Comparison of ENCODE assay signal across 8 cellular contexts in the genomic region with DNA sequence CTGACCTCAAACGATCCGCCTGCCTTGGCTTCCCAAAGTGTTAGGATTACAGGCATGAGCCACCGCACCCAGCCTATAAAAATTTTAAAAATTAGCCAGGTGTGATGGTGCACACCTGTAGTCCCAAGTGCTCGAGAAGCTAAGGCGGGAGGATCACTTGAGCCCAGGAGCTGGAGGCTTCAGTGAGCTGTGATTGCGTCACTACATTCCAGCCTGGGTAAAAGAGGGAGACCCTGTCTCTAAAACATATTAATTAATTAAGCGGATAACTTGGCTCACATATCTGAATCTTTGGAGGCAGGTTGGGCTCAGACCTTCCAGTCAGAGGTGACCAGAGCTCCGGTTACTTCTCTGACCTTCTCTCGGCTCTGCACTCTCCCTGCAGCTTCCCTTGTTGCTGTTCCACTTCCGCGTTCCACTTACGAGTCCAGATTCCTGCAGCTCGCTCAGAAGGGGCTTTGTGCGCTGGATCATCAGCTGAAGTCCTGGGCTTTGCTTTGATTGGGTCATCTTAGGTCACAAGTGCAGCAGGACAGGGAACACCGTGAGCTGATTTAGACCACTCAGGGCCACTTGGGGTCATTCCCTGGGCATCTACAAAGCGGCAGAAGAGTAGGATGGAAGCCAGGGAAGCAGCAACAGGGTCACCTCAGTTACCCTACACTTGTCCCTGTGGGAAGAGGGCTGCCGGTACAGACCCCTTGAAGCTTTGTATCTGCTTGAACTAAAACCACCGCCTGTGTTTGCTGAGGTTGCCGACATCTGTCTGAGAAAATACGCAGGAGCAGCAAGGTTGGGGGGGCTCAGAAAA. TPM values are rescaled to one million over a fixed set of nuclear protein-coding genes. Genes with fewer than 3 reads are reported as not detected.
A peak's percentile ranks its signal among the peaks of the same experiment; 100 is the strongest.
DNase-seq lines count a peak whose midpoint lies in the region; ATAC-seq, FAIRE-seq and TF ChIP-seq lines count a peak whose summit lies in the region.

No MANE protein-coding gene starts in this region.

- H3K36me3 ChIP-seq in esophagus squamous epithelium (peaks cover 0 to 15% (median 0%) of the 10 kb centered on the region in 3 donors), pancreas (no peaks in the 10 kb centered on the region), prostate gland (no peaks in the 10 kb centered on the region)

- H3K9me3 ChIP-seq in esophagus squamous epithelium (no peaks in the 10 kb centered on the region), pancreas (no peaks in the 10 kb centered on the region), prostate gland (no peaks in the 10 kb centered on the region)

- H3K27ac ChIP-seq in esophagus squamous epithelium (peak overlapping the region in 3 of 4 donors; percentile 43 to 66 (median 52)), pancreas (peak overlapping the region; percentile 38 to 69 (median 62)), prostate gland (no peak overlapping the region)

- no peak for FAIRE-seq in RCC 7860 (lab: Jason Lieb, UNC)
- no peak for FAIRE-seq in pancreas (lab: Jason Lieb, UNC)

- ATAC-seq in pancreas (peak; percentile 5 to 43 (median 32)), HG03460 (IDR thresholded peaks at IDR 0.05; ENCODE audit: unreplicated experiment) (no peak), HG03025 (IDR thresholded peaks at IDR 0.05; ENCODE audit: low FRiP score, unreplicated experiment) (no peak)

- H3K4me3 ChIP-seq in esophagus squamous epithelium (peak overlapping the region in 2 of 4 donors; percentile 13 to 37), pancreas (peak overlapping the region in 2 of 4 donors; percentile 4 to 22), prostate gland (no peak overlapping the region)

- DNase-seq in DMS53 treated with DMSO at 0.1 percent for 48 hours (lab: John Stamatoyannopoulos, UW; ENCODE audit: unreplicated experiment) (peak; percentile 89), RCC 7860 (ENCODE audit: low spot score) (peak; percentile 69), esophagus squamous epithelium (lab: John Stamatoyannopoulos, UW) (no peak), pancreas (peak in 3 of 6 donors; percentile 61 to 67 (median 65)), NCI-H146 (lab: John Stamatoyannopoulos, UW) (no peak), prostate gland (ENCODE audit: low spot score) (no peak)

- TF ChIP-seq CTCF in esophagus squamous epithelium (IDR thresholded peaks at IDR 0.05), result no peak
- no peak for TF ChIP-seq CTCF in pancreas (IDR thresholded peaks at IDR 0.05)
- no peak for TF ChIP-seq CTCF in prostate gland (IDR thresholded peaks at IDR 0.05)

- 46 to 55% methylated on average over 15 to 16 of the region's 20 CpGs for WGBS in esophagus squamous epithelium, 2 donors
- WGBS in pancreas, 2 donors, result 22% methylated on average over 20 of the region's 20 CpGs
- WGBS in prostate gland, result 52% methylated on average over 20 of the region's 20 CpGs

- H3K4me1 ChIP-seq in esophagus squamous epithelium (peaks cover 7 to 70% (median 14%) of the 10 kb centered on the region in 3 donors), pancreas (peaks cover 0 to 12% (median 0%) of the 10 kb centered on the region in 3 donors), prostate gland (replicated peaks) (no peaks in the 10 kb centered on the region)

- H3K27me3 ChIP-seq in esophagus squamous epithelium (no peaks in the 10 kb centered on the region), pancreas (no peaks in the 10 kb centered on the region), prostate gland (replicated peaks; ENCODE audit: insufficient read depth) (no peaks in the 10 kb centered on the region)

- no peak for TF ChIP-seq POLR2A in esophagus squamous epithelium (IDR thresholded peaks at IDR 0.05)
- TF ChIP-seq POLR2A in prostate gland (IDR thresholded peaks at IDR 0.05), result no peak

- intact Hi-C loops in esophagus squamous epithelium (cut with DNase I), result no loop called here
- intact Hi-C loops in pancreas (cut with DNase I), result no loop called here
- intact Hi-C loops in prostate gland (cut with DNase I), result loop anchor here (5.0 kb wide), 1 partner anchor 35 kb away; the partner anchor contains the start of genes BUD31 and PDAP1

RNA-seq across cellular contexts. Expression of gene ARPC1B, which starts 2.0 kb away (rescaled TPM):
- total RNA-seq in esophagus squamous epithelium (100 to 1,000 TPM in 3 of 4 donors, 10 to 100 TPM in 1; 27.9 to 166 (median 128) TPM), pancreas (10 to 100 TPM; 14.4 to 70.4 (median 29.6) TPM), prostate gland (10 to 100 TPM; 85.4 to 86.5 TPM)
- 10 to 100 TPM; 50.3 to 59.6 TPM for polyA plus RNA-seq in pancreas

RNA-seq across cellular contexts. Expression of gene PDAP1, which starts 35.9 kb away (rescaled TPM):
- total RNA-seq in esophagus squamous epithelium (100 to 1,000 TPM in 2 of 4 donors, 10 to 100 TPM in 2; 79.2 to 120 (median 98.3) TPM), pancreas (10 to 100 TPM; 27.8 to 53.7 (median 38.2) TPM), prostate gland (100 to 1,000 TPM in 1 of 2 donors, 10 to 100 TPM in 1; 98.6 to 103 TPM)
- 10 to 100 TPM; 46.7 to 84.6 TPM for polyA plus RNA-seq in pancreas

RNA-seq across cellular contexts. Expression of gene BUD31, which starts 36.3 kb away (rescaled TPM):
- total RNA-seq in esophagus squamous epithelium (10 to 100 TPM; 46.9 to 59.1 (median 55.9) TPM), pancreas (10 to 100 TPM; 26.8 to 44.7 (median 28.9) TPM), prostate gland (10 to 100 TPM; 73.8 to 78.3 TPM)
- polyA plus RNA-seq in pancreas, result 10 to 100 TPM; 65.7 to 71.7 TPM

RNA-seq across cellular contexts. Expression of gene ARPC1A, which starts 46.8 kb away (rescaled TPM):
- 100 to 1,000 TPM; 114 to 155 (median 154) TPM for total RNA-seq in esophagus squamous epithelium
- total RNA-seq in pancreas, result 10 to 100 TPM; 32.8 to 80.5 (median 54.7) TPM
- polyA plus RNA-seq in pancreas, result 10 to 100 TPM; 65.2 to 90.9 TPM
- 100 to 1,000 TPM; 119 to 136 TPM for total RNA-seq in prostate gland

Comparison
In these comparisons a context has a peak if more than half of its experiments do, and no peak if none do; other contexts are left out.
1. DNase-seq: peak in DMS53 treated with DMSO at 0.1 percent for 48 hours (single experiment) and RCC 7860 (single experiment); none in esophagus squamous epithelium (single experiment), NCI-H146 (single experiment) and prostate gland (single experiment).
2. H3K27ac ChIP-seq: peak in esophagus squamous epithelium (3 of 4) and pancreas (4 of 4); none in prostate gland (0 of 2).
3. ATAC-seq: peak in pancreas (4 of 4); none in HG03460 (single experiment) and HG03025 (single experiment).